35 cellular contexts compared by ENCODE assay signal in the genomic region with DNA sequence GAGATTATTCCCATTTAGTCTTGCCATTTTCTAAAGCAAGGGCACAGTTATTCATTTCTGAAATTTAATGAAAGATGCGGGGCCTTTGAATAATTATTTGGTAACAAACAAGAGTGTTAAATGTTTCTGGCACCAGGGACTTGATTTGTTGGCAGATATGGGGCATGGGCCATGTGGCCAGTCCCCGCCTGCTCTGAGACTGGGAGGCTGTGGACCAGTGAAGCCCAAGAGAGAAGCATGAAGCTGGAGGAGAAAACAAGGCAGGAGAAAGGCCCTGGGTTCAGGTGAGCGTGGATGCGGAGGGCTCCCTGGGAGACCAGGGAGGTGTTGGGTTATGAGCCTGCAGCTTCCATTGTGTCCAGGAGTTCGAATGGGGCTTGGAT.
"Had no signal": no experiment of that assay in that cellular context is flagged by ENCODE, and none has a peak within 500 bp of the region (broad histone marks: within the 10 kb centered on the region; RNA-seq: fewer than 3 reads in every experiment).

No MANE protein-coding gene starts in this region.

- H3K4me3 ChIP-seq: adrenal gland, body of pancreas, breast epithelium, Peyer's patch had no signal

- DNase-seq: activated B cell treated with CpG ODN at 0.5 μM for 24 hours; activated CD4-positive, alpha-beta memory T cell treated with anti-CD3 and anti-CD28 coated beads for 36 hours; activated CD4-positive, alpha-beta T cell treated with anti-CD3 and anti-CD28 coated beads for 4 hours; activated CD4-positive, alpha-beta T cell treated with anti-CD3 and anti-CD28 coated beads, Interleukin-2, amount 50 U/mL, for 1 hour; activated CD4-positive, CD25-positive, alpha-beta regulatory T cell treated with anti-CD3 and anti-CD28 coated beads, Interleukin-2, amount 50 U/mL, for 72 hours; activated CD8-positive, alpha-beta memory T cell treated with anti-CD3 and anti-CD28 coated beads, Interleukin-2, amount 10 ng/mL, durations not matched to agents 7 days and 5 days; activated effector memory CD4-positive, alpha-beta T cell treated with anti-CD3 and anti-CD28 coated beads, Interleukin-2, amount 50 U/mL, for 16 hours; activated naive CD4-positive, alpha-beta T cell treated with Interleukin-2 at 50 U/mL for 16 hours; activated T-cell treated with anti-CD3 and anti-CD28 coated beads, Interleukin-2, amount 50 U/mL, for 1 hour; activated T-cell treated with anti-CD3 and anti-CD28 coated beads, Interleukin-2, amount 50 U/mL, for 72 hours; adrenal gland; body of pancreas; Karpas-422; KBM-7; NCI-H1105; NCI-H1417 treated with DMSO at 0.1 percent for 48 hours; NCI-H187 treated with DMSO at 0.1 percent for 48 hours; NCI-H2081; NCI-H2171 treated with DMSO at 0.1 percent for 48 hours; NCI-H2227 treated with DMSO at 0.1 percent for 48 hours; NCI-H446; NCI-H510A treated with DMSO at 0.1 percent for 48 hours; NCI-H526 treated with DMSO at 0.1 percent for 48 hours; PC-3; Peyer's patch; RPMI8226; SIG-M5; T-helper 1 cell; T-helper 2 cell; T-helper 9 cell had no signal

- H3K36me3 ChIP-seq: adrenal gland, breast epithelium, Peyer's patch had no signal

- H3K9me3 Mint-ChIP-seq: activated B cell treated with CpG ODN at 0.5 μM for 24 hours; activated naive CD4-positive, alpha-beta T cell treated with anti-CD3 and anti-CD28 coated beads, Interleukin-2, amount 50 U/mL, for 24 hours; activated T-cell treated with anti-CD3 and anti-CD28 coated beads, Interleukin-2, amount 50 U/mL, for 72 hours; activated T-helper 17 cell treated with anti-CD3 and anti-CD28 coated beads, Interleukin-2, amount 50 U/mL, for 72 hours had no signal

- H3K4me1 ChIP-seq: breast epithelium, Peyer's patch had no signal

- H3K27me3 Mint-ChIP-seq: activated B cell treated with CpG ODN at 0.5 μM for 24 hours; activated CD8-positive, alpha-beta memory T cell treated with anti-CD3 and anti-CD28 coated beads, Interleukin-2, amount 10 ng/mL, durations not matched to agents 7 days and 5 days; activated naive CD4-positive, alpha-beta T cell treated with anti-CD3 and anti-CD28 coated beads, Interleukin-2, amount 50 U/mL, for 24 hours had no signal

- H3K27ac ChIP-seq: adrenal gland, body of pancreas, breast epithelium, Peyer's patch, VCaP had no signal

- H3K4me3 Mint-ChIP-seq: activated B cell treated with CpG ODN at 0.5 μM for 24 hours; activated CD4-positive, alpha-beta memory T cell treated with anti-CD3 and anti-CD28 coated beads for 36 hours; activated CD8-positive, alpha-beta memory T cell treated with anti-CD3 and anti-CD28 coated beads, Interleukin-2, amount 10 ng/mL, durations not matched to agents 7 days and 5 days; activated naive CD4-positive, alpha-beta T cell treated with anti-CD3 and anti-CD28 coated beads, Interleukin-2, amount 50 U/mL, for 24 hours; activated T-cell treated with anti-CD3 and anti-CD28 coated beads, Interleukin-2, amount 50 U/mL, for 72 hours; activated T-helper 17 cell treated with anti-CD3 and anti-CD28 coated beads, Interleukin-2, amount 50 U/mL, for 72 hours had no signal

- H3K27ac Mint-ChIP-seq: activated B cell treated with CpG ODN at 0.5 μM for 24 hours; activated CD4-positive, alpha-beta memory T cell treated with anti-CD3 and anti-CD28 coated beads for 36 hours; activated CD8-positive, alpha-beta memory T cell treated with anti-CD3 and anti-CD28 coated beads, Interleukin-2, amount 10 ng/mL, durations not matched to agents 7 days and 5 days; activated naive CD4-positive, alpha-beta T cell treated with anti-CD3 and anti-CD28 coated beads, Interleukin-2, amount 50 U/mL, for 24 hours; activated T-cell treated with anti-CD3 and anti-CD28 coated beads, Interleukin-2, amount 50 U/mL, for 72 hours; activated T-helper 17 cell treated with anti-CD3 and anti-CD28 coated beads, Interleukin-2, amount 50 U/mL, for 72 hours had no signal

- H3K4me1 Mint-ChIP-seq: activated B cell treated with CpG ODN at 0.5 μM for 24 hours; activated CD8-positive, alpha-beta memory T cell treated with anti-CD3 and anti-CD28 coated beads, Interleukin-2, amount 10 ng/mL, durations not matched to agents 7 days and 5 days; activated naive CD4-positive, alpha-beta T cell treated with anti-CD3 and anti-CD28 coated beads, Interleukin-2, amount 50 U/mL, for 24 hours; activated T-helper 17 cell treated with anti-CD3 and anti-CD28 coated beads, Interleukin-2, amount 50 U/mL, for 72 hours had no signal

- H3K36me3 Mint-ChIP-seq: activated CD4-positive, alpha-beta memory T cell treated with anti-CD3 and anti-CD28 coated beads for 36 hours; activated CD8-positive, alpha-beta memory T cell treated with anti-CD3 and anti-CD28 coated beads, Interleukin-2, amount 10 ng/mL, durations not matched to agents 7 days and 5 days; activated naive CD4-positive, alpha-beta T cell treated with anti-CD3 and anti-CD28 coated beads, Interleukin-2, amount 50 U/mL, for 24 hours had no signal

- H3K27me3 ChIP-seq: adrenal gland, body of pancreas, Peyer's patch had no signal

- H3K9me3 ChIP-seq: adrenal gland, body of pancreas, breast epithelium, Peyer's patch had no signal

- ATAC-seq: activated CD8-positive, alpha-beta memory T cell treated with anti-CD3 and anti-CD28 coated beads, Interleukin-2, amount 10 ng/mL, durations not matched to agents 7 days and 5 days; activated T-cell treated with anti-CD3 and anti-CD28 coated beads, Interleukin-2, amount 50 U/mL, for 72 hours; activated T-helper 17 cell treated with anti-CD3 and anti-CD28 coated beads, Interleukin-2, amount 50 U/mL, for 72 hours; body of pancreas; PC-3; SK-N-SH treated with all-trans-retinoic acid at 6 μM for 48 hours had no signal
